1 cellular context compared by ENCODE assay signal in genomic region chr3:9932843-9933560, GRCh38.
A peak's percentile ranks its signal among the peaks of the same experiment; 100 is the strongest.
TF ChIP-seq lines count a peak whose summit lies in the region.

No MANE protein-coding gene starts in this region.

TF ChIP-seq in K562, 482 proteins besides CTCF, POLR2A, EP300 and RAD21 (continued from another document and continues in another):
- TF ChIP-seq ARID3A (IDR thresholded peaks at IDR 0.05; ENCODE audit: borderline replicate concordance, low read depth, low read length) (no peak), IRF2 (CRISPR knock-in tag; IDR thresholded peaks at IDR 0.05) (no peak), E2F8 (IDR thresholded peaks at IDR 0.05; ENCODE audit: low read depth, partially characterized antibody) (no peak), C11orf30 (IDR thresholded peaks at IDR 0.05; ENCODE audit: low read depth) (peak; percentile 50; the same call in 1 of the 2 replicates), ZNF766 (CRISPR knock-in tag; conservative IDR thresholded peaks at IDR 0.05) (no peak), ZNF778 (CRISPR knock-in tag; IDR thresholded peaks at IDR 0.05) (no peak), CC2D1A (IDR thresholded peaks at IDR 0.05) (no peak), BCLAF1 (IDR thresholded peaks at IDR 0.05; ENCODE audit: borderline replicate concordance in 1 of 2, control insufficient read depth in 1 of 2, low read depth in 2 of 2, low read length in 1 of 2) (no peak), ZNF589 (CRISPR knock-in tag; IDR thresholded peaks at IDR 0.05; ENCODE audit: low read depth) (no peak), HOMEZ (CRISPR knock-in tag; IDR thresholded peaks at IDR 0.05) (no peak), ZC3H4 (CRISPR knock-in tag; IDR thresholded peaks at IDR 0.05; ENCODE audit: borderline replicate concordance) (peak; percentile 97; the same call in 1 of the 2 replicates), SREBF2 (CRISPR knock-in tag; IDR thresholded peaks at IDR 0.05) (no peak), TFAP4 (CRISPR knock-in tag; IDR thresholded peaks at IDR 0.05; ENCODE audit: borderline replicate concordance) (peak; percentile 91), MTA3 (IDR thresholded peaks at IDR 0.05; ENCODE audit: borderline replicate concordance) (peak; percentile 93; the same call in 1 of the 2 replicates), DDX20 (tag; IDR thresholded peaks at IDR 0.05; ENCODE audit: low read depth) (no peak), CBFA2T3 (IDR thresholded peaks at IDR 0.05) (no peak), ZNF449 (CRISPR knock-in tag; IDR thresholded peaks at IDR 0.05) (no peak), HNRNPK (IDR thresholded peaks at IDR 0.05; ENCODE audit: low read depth, low read length, poor library complexity, severe bottlenecking) (peak; percentile 11), MLX (CRISPR knock-in tag; conservative IDR thresholded peaks at IDR 0.05) (no peak), HINFP (tag; conservative IDR thresholded peaks at IDR 0.05; ENCODE audit: low read depth) (no peak), ZNF592 (IDR thresholded peaks at IDR 0.05) (peak; percentile 92), ATF6 (CRISPR knock-in tag; IDR thresholded peaks at IDR 0.05) (no peak), CXXC5 (CRISPR knock-in tag; IDR thresholded peaks at IDR 0.05) (peak; percentile 75), MBD2 (IDR thresholded peaks at IDR 0.05; ENCODE audit: borderline replicate concordance, low read depth) (no peak), ZNF311 (CRISPR knock-in tag; IDR thresholded peaks at IDR 0.05) (no peak), RBM39 (optimal IDR thresholded peaks at IDR 0.05; ENCODE audit: low read depth, low read length) (no peak), ATF3 (IDR thresholded peaks at IDR 0.05) (no peak), ATF3 (CRISPR knock-in tag; conservative IDR thresholded peaks at IDR 0.05) (no peak), RBM14 (IDR thresholded peaks at IDR 0.05; ENCODE audit: borderline replicate concordance, insufficient read depth, low read depth, low read length) (0 out of 2 replicates have a peak, but pooled peaks have one; percentile 3), KAT8 (IDR thresholded peaks at IDR 0.05; ENCODE audit: low read depth) (no peak), POLR3A (IDR thresholded peaks at IDR 0.05; ENCODE audit: borderline replicate concordance, extremely low read depth, insufficient read depth, insufficient read length) (no peak), ZNF780A (CRISPR knock-in tag; IDR thresholded peaks at IDR 0.05) (no peak), SREBF1 (IDR thresholded peaks at IDR 0.05; ENCODE audit: borderline replicate concordance, low read depth, low read length) (no peak), ZKSCAN1 (IDR thresholded peaks at IDR 0.05; ENCODE audit: low read depth, low read length) (peak; percentile 44; the same call in 1 of the 2 replicates), POLR2H (tag; IDR thresholded peaks at IDR 0.05; ENCODE audit: low read depth) (no peak), PCBP2 (IDR thresholded peaks at IDR 0.05; ENCODE audit: low read depth, low read length, poor library complexity, severe bottlenecking) (no peak), ZNF175 (CRISPR knock-in tag; IDR thresholded peaks at IDR 0.05; ENCODE audit: low read depth) (no peak), MCM3 (IDR thresholded peaks at IDR 0.05) (no peak), NFXL1 (CRISPR knock-in tag; IDR thresholded peaks at IDR 0.05) (no peak), XRCC5 (IDR thresholded peaks at IDR 0.05; ENCODE audit: low read depth, low read length) (no peak; the same call in 1 of the 2 replicates)
